10 cellular contexts compared by ENCODE assay signal in genomic region chr1:168227620-168228019, GRCh38. TPM values are rescaled to one million over a fixed set of nuclear protein-coding genes. Genes with fewer than 3 reads are reported as not detected.
DNase-seq lines count a peak whose midpoint lies in the region; ATAC-seq, FAIRE-seq and TF ChIP-seq lines count a peak whose summit lies in the region.
"Had no signal": no experiment of that assay in that cellular context is flagged by ENCODE, and none has a peak within 500 bp of the region (broad histone marks: within the 10 kb centered on the region; RNA-seq: fewer than 3 reads in every experiment).

No MANE protein-coding gene starts in this region.

- peaks cover 3% of the 10 kb centered on the region for H4K20me1 ChIP-seq in hepatocyte (ENCODE audit: insufficient read depth, poor library complexity, severe bottlenecking)

- peak; percentile 20 for DNase-seq in RWPE1 (ENCODE audit: low spot score)
- no peak for DNase-seq in hepatocyte (ENCODE audit: low spot score)
- no peak for DNase-seq in GM12892 (ENCODE audit: insufficient read length)
- no peak for DNase-seq in HK-2 (ENCODE audit: unreplicated experiment)
- no peak for DNase-seq in medulla oblongata (ENCODE audit: extremely low spot score)

- no peak for TF ChIP-seq CTCF in RWPE1 (conservative IDR thresholded peaks at IDR 0.05; ENCODE audit: low read depth)
- no peak for TF ChIP-seq CTCF in hepatocyte (IDR thresholded peaks at IDR 0.05; ENCODE audit: poor library complexity)

- H3K4me2 ChIP-seq in hepatocyte, result peak overlapping the region; percentile 97

- H3K9me2 ChIP-seq in hepatocyte (replicated peaks; ENCODE audit: insufficient read depth), result no peaks in the 10 kb centered on the region

- ATAC-seq in GM18520 (IDR thresholded peaks at IDR 0.05; ENCODE audit: unreplicated experiment) (peak; percentile 29), GM18858 (IDR thresholded peaks at IDR 0.05; ENCODE audit: unreplicated experiment) (no peak)

- CTCF ChIA-PET in RWPE1 (lab: Yijun Ruan, JAX), result interaction anchor here (0.5 to 1.1 kb wide), 5 partner anchors 23 to 213 kb away, joined by 3 to 6 read pairs (median 3); partner anchors contain the start of gene TIPRL

- FAIRE-seq in GM12892 (lab: Jason Lieb, UNC), result no peak
- FAIRE-seq: H1, islet of Langerhans had no signal

- peak overlapping the region; percentile 90 for H3K4me3 ChIP-seq in ACC112 (ENCODE audit: low read depth, low read length)
- H3K4me3 ChIP-seq in hepatocyte, result no peak overlapping the region

- no peaks in the 10 kb centered on the region for H3K27me3 ChIP-seq in ACC112 (ENCODE audit: insufficient read depth, low read length)
- no peaks in the 10 kb centered on the region for H3K27me3 ChIP-seq in hepatocyte

- POLR2A ChIA-PET in RWPE1 (lab: Yijun Ruan, JAX; ENCODE audit: low non-redundant PET), result no interaction called here

- H2AFZ ChIP-seq in ACC112 (ENCODE audit: low read length, unreplicated experiment) (peak overlapping the region; percentile 44), hepatocyte (no peak overlapping the region)

- WGBS in hepatocyte (ENCODE audit: low lambda C conversion rate, missing lambda C conversion rate), result 58% methylated on average over 7 of the region's 7 CpGs

- H3K79me2 ChIP-seq in ACC112 (ENCODE audit: control insufficient read depth, insufficient read depth, low read length, unreplicated experiment) (peaks cover 50% of the 10 kb centered on the region), hepatocyte (peaks cover 64% of the 10 kb centered on the region)

- H3K36me3 ChIP-seq in ACC112 (ENCODE audit: insufficient read depth, low read length), result peaks cover 3% of the 10 kb centered on the region; the same call in 1 of the 2 replicates
- H3K36me3 ChIP-seq in hepatocyte (replicated peaks; ENCODE audit: insufficient read depth, low read depth), result no peaks in the 10 kb centered on the region

- TF ChIP-seq POLR2A in GM12892 (IDR thresholded peaks at IDR 0.05; ENCODE audit: low read depth, low read length), result no peak

- peak overlapping the region; percentile 61 for H3K27ac ChIP-seq in ACC112 (ENCODE audit: low read depth, low read length)
- H3K27ac ChIP-seq in RWPE1, result no peak overlapping the region
- H3K27ac ChIP-seq in hepatocyte, result no peak overlapping the region

- peaks cover 24% of the 10 kb centered on the region for H3K4me1 ChIP-seq in ACC112 (ENCODE audit: control insufficient read depth, insufficient read depth, low read length, unreplicated experiment)
- H3K4me1 ChIP-seq in hepatocyte (ENCODE audit: insufficient read depth), result peaks cover 7% of the 10 kb centered on the region

- no peaks in the 10 kb centered on the region for H3K9me3 ChIP-seq in hepatocyte (ENCODE audit: low read depth)

RNA-seq across cellular contexts. Expression of gene SFT2D2, which starts 1.8 kb away (rescaled TPM):
- 36.9 and 43.1 TPM in 2 replicates for total RNA-seq in hepatocyte
- polyA plus RNA-seq in hepatocyte, result 31.2 and 31.5 TPM in 2 replicates
- polyA plus RNA-seq in GM12892 (2012; ENCODE audit: missing spikeins), result 13.5 TPM

RNA-seq across cellular contexts. Expression of gene TIPRL, which starts 48.9 kb away (rescaled TPM):
- 42.6 and 47.6 TPM in 2 replicates for total RNA-seq in hepatocyte
- polyA plus RNA-seq in hepatocyte, result 38.1 and 44.2 TPM in 2 replicates
- 37.1 TPM for polyA plus RNA-seq in GM12892 (2012; ENCODE audit: missing spikeins)

RNA-seq across cellular contexts. Expression of gene TBX19, which starts 53.1 kb away (rescaled TPM):
- 0.57 and 1.2 TPM in 2 replicates for total RNA-seq in hepatocyte
- 1.1 and 1.9 TPM in 2 replicates for polyA plus RNA-seq in hepatocyte
- polyA plus RNA-seq in GM12892 (2012; ENCODE audit: missing spikeins), result 2.2 TPM
